ENCODE assay signal across 7 cellular contexts in the genomic region with DNA sequence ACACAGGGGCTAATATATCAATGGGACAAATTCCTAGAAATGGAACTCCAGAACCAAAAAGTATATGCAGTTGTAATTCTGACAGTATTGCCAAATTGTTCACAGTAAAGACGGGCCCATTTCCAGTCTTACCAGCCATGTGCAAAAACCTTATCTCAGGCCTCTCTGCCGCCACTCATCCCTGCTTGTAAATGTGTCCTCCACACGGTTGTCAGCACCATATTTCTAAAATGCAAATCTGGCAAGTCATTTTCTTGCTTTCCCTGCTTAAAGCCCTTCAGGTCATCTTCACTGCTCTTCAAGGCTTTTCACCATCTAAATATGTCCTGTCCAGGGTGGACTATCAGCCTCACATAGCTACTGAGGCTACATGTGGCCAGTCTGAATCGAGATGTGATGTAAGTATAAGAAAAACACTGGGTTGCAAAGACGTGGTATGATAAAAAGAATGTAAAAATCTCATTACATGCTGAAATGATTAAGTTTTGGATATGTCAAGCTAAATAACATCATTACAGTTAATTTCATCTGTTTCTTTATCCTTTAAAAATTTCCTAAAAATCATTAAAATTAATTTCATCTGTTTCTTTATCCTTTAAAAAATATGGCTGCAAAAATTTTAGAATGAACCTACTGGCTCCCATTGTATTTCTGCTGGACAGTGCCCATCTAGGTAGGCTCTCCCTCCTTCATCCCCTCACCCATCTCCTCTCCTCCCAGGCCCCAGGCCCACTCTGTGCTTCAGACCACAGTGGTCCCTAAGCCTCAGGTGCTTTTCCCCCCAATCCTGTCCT. TPM values are rescaled to one million over a fixed set of nuclear protein-coding genes. Genes with fewer than 3 reads are reported as not detected.
DNase-seq lines count a peak whose midpoint lies in the region; TF ChIP-seq lines count a peak whose summit lies in the region.

No MANE protein-coding gene starts in this region.

- H3K4me1 Mint-ChIP-seq in HFFc6 (ENCODE audit: low read depth) (peaks cover 22% of the 10 kb centered on the region), immature natural killer cell (peaks cover 58 to 86% of the 10 kb centered on the region in 2 donors)
- H3K4me1 Mint-ChIP-seq in activated naive CD8-positive, alpha-beta T cell (ENCODE audit: low read depth): peaks cover 63% of the 10 kb centered on the region

- peaks cover 32% of the 10 kb centered on the region for H3K36me3 ChIP-seq in suprapubic skin

- H3K27ac ChIP-seq in suprapubic skin: peak overlapping the region; percentile 95

- no peak for TF ChIP-seq CTCF in HFFc6 (IDR thresholded peaks at IDR 0.05)
- TF ChIP-seq CTCF in suprapubic skin (IDR thresholded peaks at IDR 0.05): no peak

- no peak for DNase-seq in HFFc6
- DNase-seq in immature natural killer cell: no peak
- DNase-seq in suprapubic skin (ENCODE audit: low spot score in 2 of 2): no peak
- DNase-seq in NCI-H1694 (lab: John Stamatoyannopoulos, UW): no peak
- no peak for DNase-seq in NCI-H345 treated with DMSO at 0.1 percent for 48 hours (lab: John Stamatoyannopoulos, UW; ENCODE audit: unreplicated experiment)
- no peak for DNase-seq in pons (ENCODE audit: low spot score)

- H3K27me3 ChIP-seq in suprapubic skin: no peaks in the 10 kb centered on the region

- peaks cover 35% of the 10 kb centered on the region for H3K4me1 ChIP-seq in suprapubic skin

- TF ChIP-seq POLR2A in suprapubic skin (IDR thresholded peaks at IDR 0.05): no peak

- H3K9me3 ChIP-seq in suprapubic skin: no peaks in the 10 kb centered on the region

- peak overlapping the region; percentile 90 for H3K4me3 ChIP-seq in suprapubic skin

- H3K9me3 Mint-ChIP-seq in HFFc6 (no peaks in the 10 kb centered on the region), immature natural killer cell (no peaks in the 10 kb centered on the region)
- no peaks in the 10 kb centered on the region for H3K9me3 Mint-ChIP-seq in activated naive CD8-positive, alpha-beta T cell (ENCODE audit: low read depth)

- H3K4me3 Mint-ChIP-seq in HFFc6 (peak overlapping the region; percentile 89), immature natural killer cell (peak overlapping the region; percentile 88 to 98 (median 92))
- peak overlapping the region; percentile 97 for H3K4me3 Mint-ChIP-seq in activated naive CD8-positive, alpha-beta T cell

- H3K36me3 Mint-ChIP-seq in HFFc6 (ENCODE audit: low read depth): peaks cover 8% of the 10 kb centered on the region
- H3K36me3 Mint-ChIP-seq in activated naive CD8-positive, alpha-beta T cell: peaks cover 13% of the 10 kb centered on the region
- peaks cover 8 to 23% (median 16%) of the 10 kb centered on the region in 3 donors for H3K36me3 Mint-ChIP-seq in immature natural killer cell

- H3K27me3 Mint-ChIP-seq in HFFc6 (ENCODE audit: insufficient read depth): no peaks in the 10 kb centered on the region
- H3K27me3 Mint-ChIP-seq in activated naive CD8-positive, alpha-beta T cell: no peaks in the 10 kb centered on the region
- peaks cover 1 to 4% (median 3%) of the 10 kb centered on the region in 3 donors for H3K27me3 Mint-ChIP-seq in immature natural killer cell (ENCODE audit: low read depth in 3 of 3)

- TF ChIP-seq EP300 in suprapubic skin (IDR thresholded peaks at IDR 0.05): no peak

- H3K27ac Mint-ChIP-seq in HFFc6: peak overlapping the region; percentile 85
- H3K27ac Mint-ChIP-seq in activated naive CD8-positive, alpha-beta T cell: peak overlapping the region; percentile 99
- H3K27ac Mint-ChIP-seq in immature natural killer cell: peak overlapping the region; percentile 88 to 98 (median 96)

- 40% methylated on average over 5 of the region's 5 CpGs for WGBS in suprapubic skin

RNA-seq across cellular contexts. Expression of a gene that starts 1.0 kb away (rescaled TPM):
- total RNA-seq in HFFc6 (2021; fragmentation: NEBNext Ultra II Directional; extraction: Animal tissue kit (Norgen Biotek cat#: 25700)): 10 to 100 TPM in 3 of 6 experiments, 1 to 10 TPM in 3; 5.2 to 11.0 (median 9.7) TPM
- polyA plus RNA-seq in immature natural killer cell: 10 to 100 TPM; 18.1 to 43.9 (median 28.4) TPM
- 10 to 100 TPM in 3 of 4 donors, 1 to 10 TPM in 1; 8.3 to 13.1 (median 11.2) TPM for total RNA-seq in suprapubic skin

RNA-seq across cellular contexts. Expression of a gene that starts 1.0 kb away (rescaled TPM):
- 10 to 100 TPM in 5 of 6 experiments, 1 to 10 TPM in 1; 6.2 to 16.7 (median 15.6) TPM for total RNA-seq in HFFc6 (2021; fragmentation: NEBNext Ultra II Directional; extraction: Animal tissue kit (Norgen Biotek cat#: 25700))
- 10 to 100 TPM; 15.1 to 38.3 (median 16.3) TPM for polyA plus RNA-seq in immature natural killer cell
- total RNA-seq in suprapubic skin: 10 to 100 TPM in 3 of 4 donors, 1 to 10 TPM in 1; 7.6 to 15.3 (median 12.7) TPM

RNA-seq across cellular contexts. Expression of a gene that starts 14.3 kb away (rescaled TPM):
- not detected for total RNA-seq in HFFc6 (2021; fragmentation: NEBNext Ultra II Directional; extraction: Animal tissue kit (Norgen Biotek cat#: 25700))
- 10 to 100 TPM in 2 of 3 donors, 1 to 10 TPM in 1; 9.4 to 17.0 (median 14.1) TPM for polyA plus RNA-seq in immature natural killer cell
- under 1 TPM in 3 of 4 donors, not detected in 1; 0.26 to 0.80 (median 0.51) TPM for total RNA-seq in suprapubic skin

RNA-seq across cellular contexts. Expression of a gene that starts 48.4 kb away (rescaled TPM):
- 100 to 1,000 TPM in 3 of 6 experiments, 10 to 100 TPM in 3; 93.5 to 105 (median 98.1) TPM for total RNA-seq in HFFc6 (2021; fragmentation: NEBNext Ultra II Directional; extraction: Animal tissue kit (Norgen Biotek cat#: 25700))
- 10 to 100 TPM; 42.9 to 71.8 (median 63.6) TPM for polyA plus RNA-seq in immature natural killer cell
- 10 to 100 TPM; 25.0 to 49.5 (median 37.0) TPM for total RNA-seq in suprapubic skin
